In the genomic region with DNA sequence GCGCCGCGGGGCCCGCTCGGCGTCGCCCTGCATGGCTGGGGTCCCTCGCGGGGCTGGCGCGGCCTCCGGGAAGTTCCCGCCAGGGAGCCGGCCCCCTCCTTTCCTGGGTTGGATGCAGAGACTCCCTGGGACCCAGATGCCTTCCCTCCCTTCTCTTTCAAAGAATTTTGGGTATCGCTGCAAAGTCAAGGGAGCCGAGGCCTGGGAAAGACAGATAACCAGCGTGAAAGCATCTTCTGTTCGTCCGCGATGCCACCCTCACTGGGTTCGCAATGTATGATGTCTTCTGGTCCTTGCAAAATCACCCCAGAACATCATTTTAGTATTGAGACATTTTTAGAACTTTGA, we compare ENCODE assay signal across 8 cellular contexts. TPM values are rescaled to one million over a fixed set of nuclear protein-coding genes. Genes with fewer than 3 reads are reported as not detected.
DNase-seq lines count a peak whose midpoint lies in the region; ATAC-seq, FAIRE-seq and TF ChIP-seq lines count a peak whose summit lies in the region.

No MANE protein-coding gene starts in this region.

- POLR2A ChIA-PET in BJ (lab: Charles Lee), result no interaction called here
- POLR2A ChIA-PET in naive thymus-derived CD4-positive, alpha-beta T cell (lab: Charles Lee), result no interaction called here

- H3K4me3 ChIP-seq in BJ (ENCODE audit: low read depth, low read length), result peak overlapping the region; percentile 58
- H3K4me3 ChIP-seq in naive thymus-derived CD4-positive, alpha-beta T cell (ENCODE audit: low read length), result no peak overlapping the region

- no peaks in the 10 kb centered on the region for H3K9me3 ChIP-seq in naive thymus-derived CD4-positive, alpha-beta T cell (ENCODE audit: control insufficient read depth in 2 of 3, low read length in 3 of 3)

- intact Hi-C loops in naive thymus-derived CD4-positive, alpha-beta T cell (cut with micrococcal nuclease), result loop anchor here in 1 of 2 donors (2.0 kb wide), 1 partner anchor 21 kb away; the partner anchor contains the start of gene TMBIM4

- peaks cover 0 to 5% of the 10 kb centered on the region in 2 donors for H3K4me1 ChIP-seq in naive thymus-derived CD4-positive, alpha-beta T cell (ENCODE audit: control insufficient read depth in 2 of 2, insufficient read depth in 2 of 2, low read length in 2 of 2)

- CTCF ChIA-PET in BJ (lab: Yijun Ruan, JAX), result interaction anchor here (1.0 to 1.1 kb wide), 2 partner anchors 9 to 12 kb away, joined by 3 to 5 read pairs; no protein-coding TSS in a partner anchor
- CTCF ChIA-PET in naive thymus-derived CD4-positive, alpha-beta T cell (lab: Charles Lee), result interaction anchor here (0.6 kb wide), 1 partner anchor 129 kb away, joined by 3 read pairs; no protein-coding TSS in a partner anchor

- H3K4me1 Mint-ChIP-seq in chondrocyte (ENCODE audit: low read depth), result peaks cover 4% of the 10 kb centered on the region
- H3K4me1 Mint-ChIP-seq in naive thymus-derived CD4-positive, alpha-beta T cell, result peaks cover 0 to 24% (median 8%) of the 10 kb centered on the region in 7 donors

- H3K27ac Mint-ChIP-seq in chondrocyte (ENCODE audit: unreplicated experiment), result no peak overlapping the region
- no peak overlapping the region for H3K27ac Mint-ChIP-seq in naive thymus-derived CD4-positive, alpha-beta T cell

- no peak for FAIRE-seq in RCC 7860 (lab: Jason Lieb, UNC)

- H3K27me3 Mint-ChIP-seq in chondrocyte (ENCODE audit: low read depth), result peaks cover 8% of the 10 kb centered on the region
- H3K27me3 Mint-ChIP-seq in naive thymus-derived CD4-positive, alpha-beta T cell, result peaks cover 55 to 75% (median 63%) of the 10 kb centered on the region in 5 donors

- H3K27me3 ChIP-seq in BJ (ENCODE audit: control insufficient read depth, insufficient read depth, low read length), result no peaks in the 10 kb centered on the region
- H3K27me3 ChIP-seq in naive thymus-derived CD4-positive, alpha-beta T cell (ENCODE audit: control insufficient read depth in 2 of 2, insufficient read depth in 2 of 2, low read length in 2 of 2), result peaks cover 9% of the 10 kb centered on the region in 2 donors

- no peaks in the 10 kb centered on the region for H3K36me3 ChIP-seq in BJ (ENCODE audit: control insufficient read depth, insufficient read depth, low read length)
- no peaks in the 10 kb centered on the region for H3K36me3 ChIP-seq in naive thymus-derived CD4-positive, alpha-beta T cell (ENCODE audit: control insufficient read depth in 2 of 3, insufficient read depth in 3 of 3, low read length in 3 of 3)

- ATAC-seq in HG02623 (IDR thresholded peaks at IDR 0.05; ENCODE audit: unreplicated experiment) (peak; percentile 6), GM19351 (IDR thresholded peaks at IDR 0.05; ENCODE audit: unreplicated experiment) (no peak), GM18520 (IDR thresholded peaks at IDR 0.05; ENCODE audit: unreplicated experiment) (no peak)
- no peak for ATAC-seq in naive thymus-derived CD4-positive, alpha-beta T cell

- peak overlapping the region; percentile 55 for H3K4me3 Mint-ChIP-seq in chondrocyte (ENCODE audit: unreplicated experiment)
- H3K4me3 Mint-ChIP-seq in naive thymus-derived CD4-positive, alpha-beta T cell, result peak overlapping the region; percentile 51 to 84 (median 68)

- peaks cover 4% of the 10 kb centered on the region for H3K9me3 Mint-ChIP-seq in chondrocyte (ENCODE audit: low read depth)
- peaks cover 0 to 9% (median 4%) of the 10 kb centered on the region in 11 donors for H3K9me3 Mint-ChIP-seq in naive thymus-derived CD4-positive, alpha-beta T cell

- H3K36me3 Mint-ChIP-seq in chondrocyte (ENCODE audit: low read depth), result no peaks in the 10 kb centered on the region
- H3K36me3 Mint-ChIP-seq in naive thymus-derived CD4-positive, alpha-beta T cell, result peaks cover 3 to 14% (median 8%) of the 10 kb centered on the region in 5 donors

- no peak for DNase-seq in BJ (ENCODE audit: low read depth)
- no peak for DNase-seq in chondrocyte (ENCODE audit: low spot score)
- no peak for DNase-seq in naive thymus-derived CD4-positive, alpha-beta T cell
- no peak for DNase-seq in NCI-H1105 treated with DMSO at 0.1 percent for 48 hours (lab: John Stamatoyannopoulos, UW)
- DNase-seq in RCC 7860 (ENCODE audit: low spot score), result no peak

- TF ChIP-seq CTCF in BJ (IDR thresholded peaks at IDR 0.05; ENCODE audit: insufficient read depth, low read depth, low read length) (no peak), chondrocyte (IDR thresholded peaks at IDR 0.05) (no peak)

- no peak overlapping the region for H3K27ac ChIP-seq in naive thymus-derived CD4-positive, alpha-beta T cell (ENCODE audit: low read depth, low read length)

RNA-seq across cellular contexts. Expression of gene IRAK3, which starts 0.4 kb away (rescaled TPM):
- polyA plus RNA-seq in BJ (2011; rRNA removed), result 3.1 and 6.3 TPM in 2 replicates
- polyA minus RNA-seq in BJ (2011; rRNA and poly(A)+ RNA removed), result 3.5 and 4.3 TPM in 2 replicates
- 0.97 to 2.0 TPM (median 1.9 TPM) in 3 replicates for total RNA-seq in chondrocyte
- 10 to 100 TPM in 1 of 5 experiments, 1 to 10 TPM in 2, under 1 TPM in 2; 0.19 to 28.8 (median 1.9) TPM for total RNA-seq in naive thymus-derived CD4-positive, alpha-beta T cell
- polyA plus RNA-seq in naive thymus-derived CD4-positive, alpha-beta T cell, result not detected

RNA-seq across cellular contexts. Expression of gene TMBIM4, which starts 19.7 kb away (rescaled TPM):
- polyA plus RNA-seq in BJ (2011; rRNA removed), result 108 and 184 TPM in 2 replicates
- 27.1 and 35.2 TPM in 2 replicates for polyA minus RNA-seq in BJ (2011; rRNA and poly(A)+ RNA removed)
- 34.1 to 44.6 TPM (median 42.6 TPM) in 3 replicates for total RNA-seq in chondrocyte
- 10 to 100 TPM; 38.6 to 88.0 (median 79.8) TPM for total RNA-seq in naive thymus-derived CD4-positive, alpha-beta T cell
- polyA plus RNA-seq in naive thymus-derived CD4-positive, alpha-beta T cell, result 100 to 1,000 TPM; 218 to 374 TPM

RNA-seq across cellular contexts. Expression of gene LLPH, which starts 58.9 kb away (rescaled TPM):
- 4.0 and 12.6 TPM in 2 replicates for polyA plus RNA-seq in BJ (2011; rRNA removed)
- polyA minus RNA-seq in BJ (2011; rRNA and poly(A)+ RNA removed), result 1.5 and 2.3 TPM in 2 replicates
- 21.1 to 27.2 TPM (median 22.8 TPM) in 3 replicates for total RNA-seq in chondrocyte
- 10 to 100 TPM; 14.7 to 29.1 (median 28.4) TPM for total RNA-seq in naive thymus-derived CD4-positive, alpha-beta T cell
- 10 to 100 TPM; 28.1 to 31.1 TPM for polyA plus RNA-seq in naive thymus-derived CD4-positive, alpha-beta T cell
